8 cellular contexts compared by ENCODE assay signal in genomic region chr2:169828141-169828811, GRCh38. TPM values are rescaled to one million over a fixed set of nuclear protein-coding genes. Genes with fewer than 3 reads are reported as not detected.
DNase-seq lines count a peak whose midpoint lies in the region; ATAC-seq and TF ChIP-seq lines count a peak whose summit lies in the region.

No MANE protein-coding gene starts in this region.

- no peaks in the 10 kb centered on the region for H3K27me3 Mint-ChIP-seq in naive thymus-derived CD4-positive, alpha-beta T cell

- H3K27ac ChIP-seq in naive thymus-derived CD4-positive, alpha-beta T cell (ENCODE audit: low read depth, low read length) = peak overlapping the region; percentile 80

- POLR2A ChIA-PET in naive thymus-derived CD4-positive, alpha-beta T cell (lab: Charles Lee) = interaction anchor here (0.6 to 2.3 kb wide), 5 partner anchors 14 to 244 kb away, joined by 3 to 9 read pairs (median 4); partner anchors contain the start of genes PPIG and SSB

- no peaks in the 10 kb centered on the region for H3K27me3 ChIP-seq in GM06990 (replicated peaks; ENCODE audit: control insufficient read depth, insufficient read depth, low read length)
- H3K27me3 ChIP-seq in naive thymus-derived CD4-positive, alpha-beta T cell (ENCODE audit: control insufficient read depth in 2 of 2, insufficient read depth in 2 of 2, low read length in 2 of 2) = no peaks in the 10 kb centered on the region

- DNase-seq in GM06990 (ENCODE audit: extremely low read depth, insufficient read length) = peak; percentile 25
- DNase-seq in NOMO-1 treated with DMSO at 0.1 percent for 48 hours (lab: John Stamatoyannopoulos, UW; ENCODE audit: unreplicated experiment) = peak; percentile 55
- DNase-seq in activated T-cell treated with anti-CD3 and anti-CD28 coated beads, Interleukin-2, amount 50 U/mL, for 48 hours = peak; percentile 56 to 66
- DNase-seq in fibroblast of gingiva (ENCODE audit: low read depth) = peak; percentile 45
- peak in 8 of 9 donors; percentile 29 to 58 (median 42) for DNase-seq in naive thymus-derived CD4-positive, alpha-beta T cell
- DNase-seq in superior temporal gyrus (ENCODE audit: extremely low spot score) = peak; percentile 72

- peak overlapping the region; percentile 55 to 97 (median 91) for H3K27ac Mint-ChIP-seq in naive thymus-derived CD4-positive, alpha-beta T cell

- H3K4me1 Mint-ChIP-seq in naive thymus-derived CD4-positive, alpha-beta T cell = peaks cover 30 to 76% (median 62%) of the 10 kb centered on the region in 7 donors

- CTCF ChIA-PET in naive thymus-derived CD4-positive, alpha-beta T cell (lab: Charles Lee) = no interaction called here

- H3K36me3 ChIP-seq in GM06990 (ENCODE audit: control insufficient read depth, insufficient read depth, low read length) = no peaks in the 10 kb centered on the region
- H3K36me3 ChIP-seq in naive thymus-derived CD4-positive, alpha-beta T cell (ENCODE audit: control insufficient read depth in 2 of 3, insufficient read depth in 3 of 3, low read length in 3 of 3) = no peaks in the 10 kb centered on the region

- H3K36me3 Mint-ChIP-seq in naive thymus-derived CD4-positive, alpha-beta T cell = peaks cover 0 to 11% (median 6%) of the 10 kb centered on the region in 5 donors

- intact Hi-C loops in naive thymus-derived CD4-positive, alpha-beta T cell (cut with micrococcal nuclease) = loop anchor here (1.0 to 10.0 kb wide), 6 partner anchors 100 to 1857 kb away; partner anchors contain the start of genes LRP2 (in 2 of the 2), DYNC1I2 (in 1 of the 2), GORASP2 (in 1 of the 2) and STK39 (in 1 of the 2)

- peak; percentile 24 for ATAC-seq in HG02885 (IDR thresholded peaks at IDR 0.05; ENCODE audit: poor library complexity, unreplicated experiment)
- peak; percentile 43 for ATAC-seq in naive thymus-derived CD4-positive, alpha-beta T cell
- no peak for ATAC-seq in GM18870 (IDR thresholded peaks at IDR 0.05; ENCODE audit: unreplicated experiment)

- H3K9me3 Mint-ChIP-seq in naive thymus-derived CD4-positive, alpha-beta T cell = no peaks in the 10 kb centered on the region

- H3K4me1 ChIP-seq in naive thymus-derived CD4-positive, alpha-beta T cell (ENCODE audit: control insufficient read depth in 2 of 2, insufficient read depth in 2 of 2, low read length in 2 of 2) = peaks cover 18 to 31% of the 10 kb centered on the region in 2 donors

- no peak for TF ChIP-seq CTCF in GM06990 (IDR thresholded peaks at IDR 0.05; ENCODE audit: insufficient read depth, low read length, poor library complexity, severe bottlenecking)

- H3K9me3 ChIP-seq in naive thymus-derived CD4-positive, alpha-beta T cell (ENCODE audit: control insufficient read depth in 2 of 3, low read length in 3 of 3) = no peaks in the 10 kb centered on the region

- H3K4me3 ChIP-seq in GM06990 (replicated peaks; ENCODE audit: low read depth, low read length) = peak overlapping the region; percentile 91
- peak overlapping the region; percentile 77 for H3K4me3 ChIP-seq in naive thymus-derived CD4-positive, alpha-beta T cell (ENCODE audit: low read length)

- H3K4me3 Mint-ChIP-seq in naive thymus-derived CD4-positive, alpha-beta T cell = peak overlapping the region; percentile 89 to 99 (median 98)

RNA-seq across cellular contexts. Expression of gene UBR3, which starts 1.0 kb away (rescaled TPM):
- total RNA-seq in naive thymus-derived CD4-positive, alpha-beta T cell = 10 to 100 TPM; 28.4 to 48.2 (median 44.6) TPM
- polyA plus RNA-seq in naive thymus-derived CD4-positive, alpha-beta T cell = 10 to 100 TPM in 1 of 2 donors, 1 to 10 TPM in 1; 7.7 to 12.5 TPM

RNA-seq across cellular contexts. Expression of gene METTL5, which starts 3.6 kb away (rescaled TPM):
- total RNA-seq in naive thymus-derived CD4-positive, alpha-beta T cell = 10 to 100 TPM; 21.1 to 52.9 (median 44.2) TPM
- polyA plus RNA-seq in naive thymus-derived CD4-positive, alpha-beta T cell = 100 to 1,000 TPM; 112 to 149 TPM

RNA-seq across cellular contexts. Expression of gene SSB, which starts 29.6 kb away (rescaled TPM):
- total RNA-seq in naive thymus-derived CD4-positive, alpha-beta T cell = 100 to 1,000 TPM in 3 of 5 experiments, 10 to 100 TPM in 2; 88.3 to 104 (median 102) TPM
- 100 to 1,000 TPM in 1 of 2 donors, 10 to 100 TPM in 1; 80.5 to 150 TPM for polyA plus RNA-seq in naive thymus-derived CD4-positive, alpha-beta T cell
